35 cellular contexts compared by ENCODE assay signal in genomic region chr2:41576423-41576822, GRCh38.
A peak's percentile ranks its signal among the peaks of the same experiment; 100 is the strongest.
DNase-seq lines count a peak whose midpoint lies in the region; ATAC-seq, FAIRE-seq and TF ChIP-seq lines count a peak whose summit lies in the region.
"Had no signal": no experiment of that assay in that cellular context is flagged by ENCODE, and none has a peak within 500 bp of the region (broad histone marks: within the 10 kb centered on the region; RNA-seq: fewer than 3 reads in every experiment).

No MANE protein-coding gene starts in this region.

- POLR2A ChIA-PET in A549 (lab: Yijun Ruan, JAX), result no interaction called here
- POLR2A ChIA-PET in SK-N-SH (lab: Yijun Ruan, JAX), result no interaction called here

- H2AFZ ChIP-seq in SK-N-SH (ENCODE audit: low read depth), result no peak overlapping the region

- no peaks in the 10 kb centered on the region for H3F3A ChIP-seq in SK-N-SH (replicated peaks; ENCODE audit: insufficient read depth)

- H3K4me1 ChIP-seq in A549 (no peaks in the 10 kb centered on the region), SK-N-SH (ENCODE audit: control insufficient read depth in 1 of 2, insufficient read depth in 2 of 2, low read depth in 1 of 2, low read length in 1 of 2) (peaks cover 0 to 2% of the 10 kb centered on the region in 2 experiments; a peak in 2 of 4 replicates), endodermal cell (ENCODE audit: control insufficient read depth, insufficient read depth, low read length) (no peaks in the 10 kb centered on the region)
- H3K4me1 ChIP-seq: BE2C, BLaER1, Caco-2 had no signal

- 3% methylated on average over 2 of the region's 2 CpGs for WGBS in A549 (ENCODE audit: missing lambda C conversion rate)
- under 1% methylated on average over 2 of the region's 2 CpGs for WGBS in SK-N-SH (ENCODE audit: low lambda C conversion rate)
- 71 to 90% methylated on average over 1 to 2 of the region's 2 CpGs for WGBS in endodermal cell (ENCODE audit: insufficient coverage in 1 of 2, insufficient read length in 1 of 2), 2 experiments

- no peaks in the 10 kb centered on the region for H3K79me2 ChIP-seq in SK-N-SH (ENCODE audit: insufficient read depth)

- no peaks in the 10 kb centered on the region for H4K20me1 ChIP-seq in SK-N-SH (ENCODE audit: insufficient read depth)
- H4K20me1 ChIP-seq: BLaER1; BLaER1 treated with 17β-estradiol and CSF1 and Interleukin-3, amounts not matched to agents 10 nM and 100 nM had no signal

- CTCF ChIA-PET in A549 (lab: Yijun Ruan, JAX) (no interaction called here), SK-N-SH (lab: Yijun Ruan, JAX) (interaction anchor here (1.0 kb wide), 1 partner anchor 46 kb away, joined by 3 read pairs; no protein-coding TSS in a partner anchor)

- no peak for DNase-seq in A549 (ENCODE audit: low read depth in 1 of 2, low spot score in 1 of 2)
- peak; percentile 39 for DNase-seq in SK-N-SH
- peak; percentile 5 for DNase-seq in amniotic epithelial cell (ENCODE audit: low read depth)
- no peak for DNase-seq in endodermal cell
- DNase-seq in activated CD4-positive, alpha-beta T cell treated with anti-CD3 and anti-CD28 coated beads, Interleukin-2, amount 50 U/mL, for 4 hours, result no peak
- DNase-seq in activated naive CD8-positive, alpha-beta T cell treated with anti-CD3 and anti-CD28 coated beads for 36 hours, result no peak
- DNase-seq: 8988T; ACHN; AML-193; BE2C; C1 segment of cervical spinal cord; Caco-2; Calu3; CD4-positive, alpha-beta memory T cell; CD4-positive, alpha-beta T cell; CD4-positive, CD25-positive, alpha-beta regulatory T cell; CD8-positive, alpha-beta memory T cell; CD8-positive, alpha-beta T cell; COR-L47; DMS 273 treated with DMSO at 0.1 percent for 48 hours; DMS153; DMS53; DMS79; DMS79 treated with DMSO at 0.1 percent for 48 hours; DND-41; EL had no signal

- H3K36me3 Mint-ChIP-seq in endodermal cell (ENCODE audit: low read depth), result no peaks in the 10 kb centered on the region
- no peaks in the 10 kb centered on the region for H3K36me3 Mint-ChIP-seq in activated naive CD8-positive, alpha-beta T cell treated with anti-CD3 and anti-CD28 coated beads for 36 hours
- H3K36me3 Mint-ChIP-seq: CD14-positive monocyte; CD4-positive, alpha-beta memory T cell; CD4-positive, CD25-positive, alpha-beta regulatory T cell; CD8-positive, alpha-beta memory T cell; CD8-positive, alpha-beta T cell had no signal

- H3K9ac ChIP-seq in SK-N-SH (no peak overlapping the region), endodermal cell (ENCODE audit: extremely low read depth, low read length, poor library complexity, severe bottlenecking) (no peak overlapping the region)
- H3K9ac ChIP-seq: BLaER1; BLaER1 treated with 17β-estradiol and CSF1 and Interleukin-3, amounts not matched to agents 10 nM and 100 nM had no signal

- ATAC-seq in A549, result no peak
- no peak for ATAC-seq in SK-N-SH treated with all-trans-retinoic acid at 6 μM for 48 hours
- ATAC-seq in GM21576 (IDR thresholded peaks at IDR 0.05; ENCODE audit: unreplicated experiment), result no peak
- ATAC-seq: CD8-positive, alpha-beta T cell had no signal

- H3K4me3 ChIP-seq in A549 (no peak overlapping the region), SK-N-SH (ENCODE audit: low read depth in 2 of 2, low read length in 1 of 2) (no peak overlapping the region), endodermal cell (ENCODE audit: low read length) (no peak overlapping the region)
- H3K4me3 ChIP-seq: BLaER1; BLaER1 treated with 17β-estradiol and CSF1 and Interleukin-3, amounts not matched to agents 10 nM and 100 nM had no signal

- H3K4me2 ChIP-seq in A549 (no peak overlapping the region), SK-N-SH (no peak overlapping the region)
- H3K4me2 ChIP-seq: BLaER1 had no signal

- H3K9me3 Mint-ChIP-seq in endodermal cell, result no peaks in the 10 kb centered on the region
- H3K9me3 Mint-ChIP-seq in activated naive CD8-positive, alpha-beta T cell treated with anti-CD3 and anti-CD28 coated beads for 36 hours, result no peaks in the 10 kb centered on the region
- H3K9me3 Mint-ChIP-seq: CD4-positive, alpha-beta T cell; CD8-positive, alpha-beta memory T cell; CD8-positive, alpha-beta T cell had no signal

- H3K4me1 Mint-ChIP-seq in endodermal cell, result no peaks in the 10 kb centered on the region
- H3K4me1 Mint-ChIP-seq in activated naive CD8-positive, alpha-beta T cell treated with anti-CD3 and anti-CD28 coated beads for 36 hours, result no peaks in the 10 kb centered on the region
- H3K4me1 Mint-ChIP-seq: B cell; CD14-positive monocyte; CD4-positive, alpha-beta memory T cell; CD4-positive, CD25-positive, alpha-beta regulatory T cell; CD8-positive, alpha-beta memory T cell had no signal

- H3K9me2 ChIP-seq in SK-N-SH, result no peaks in the 10 kb centered on the region

- H3K27ac Mint-ChIP-seq in endodermal cell, result no peak overlapping the region
- no peak overlapping the region for H3K27ac Mint-ChIP-seq in activated naive CD8-positive, alpha-beta T cell treated with anti-CD3 and anti-CD28 coated beads for 36 hours
- H3K27ac Mint-ChIP-seq: B cell; CD14-positive monocyte; CD4-positive, alpha-beta memory T cell; CD4-positive, alpha-beta T cell; CD4-positive, CD25-positive, alpha-beta regulatory T cell; CD8-positive, alpha-beta memory T cell; CD8-positive, alpha-beta T cell had no signal

- H3K9me3 ChIP-seq in A549 (no peaks in the 10 kb centered on the region), SK-N-SH (no peaks in the 10 kb centered on the region), endodermal cell (ENCODE audit: control insufficient read depth, low read length) (no peaks in the 10 kb centered on the region)
- H3K9me3 ChIP-seq: BE2C; BLaER1; BLaER1 treated with 17β-estradiol and CSF1 and Interleukin-3, amounts not matched to agents 10 nM and 100 nM; Caco-2 had no signal

- TF ChIP-seq EP300 in A549 (IDR thresholded peaks at IDR 0.05) (no peak), SK-N-SH (IDR thresholded peaks at IDR 0.05; ENCODE audit: borderline replicate concordance in 1 of 2, low read depth in 1 of 2, low read length in 1 of 2) (peak in 1 of 2 experiments; percentile 83; a peak in 2 of 4 replicates)

- FAIRE-seq in A549 (lab: Jason Lieb, UNC), result peak; percentile 23
- FAIRE-seq: A204.1 had no signal

- TF ChIP-seq CTCF in A549 (IDR thresholded peaks at IDR 0.05), result no peak
- TF ChIP-seq CTCF in SK-N-SH (IDR thresholded peaks at IDR 0.05), result no peak
- no peak for TF ChIP-seq CTCF in endodermal cell (conservative IDR thresholded peaks at IDR 0.05)

- no peaks in the 10 kb centered on the region for H3K27me3 ChIP-seq in SK-N-SH (ENCODE audit: insufficient read depth)
- H3K27me3 ChIP-seq in endodermal cell (ENCODE audit: control insufficient read depth, insufficient read depth, low read length, poor library complexity, severe bottlenecking), result no peaks in the 10 kb centered on the region
- H3K27me3 ChIP-seq: BLaER1; BLaER1 treated with 17β-estradiol and CSF1 and Interleukin-3, amounts not matched to agents 10 nM and 100 nM had no signal

- H3K36me3 ChIP-seq in SK-N-SH (replicated peaks in 1 of 2; ENCODE audit: control insufficient read depth in 1 of 2, insufficient read depth in 2 of 2, low read length in 1 of 2) (no peaks in the 10 kb centered on the region), endodermal cell (ENCODE audit: control insufficient read depth, insufficient read depth, low read length) (no peaks in the 10 kb centered on the region)
- H3K36me3 ChIP-seq: BE2C; BLaER1; BLaER1 treated with 17β-estradiol and CSF1 and Interleukin-3, amounts not matched to agents 10 nM and 100 nM had no signal

- no peak for TF ChIP-seq POLR2A in A549 (IDR thresholded peaks at IDR 0.05; ENCODE audit: low read length)

- H3K27ac ChIP-seq in A549, result no peak overlapping the region
- H3K27ac ChIP-seq in SK-N-SH (ENCODE audit: low read depth in 2 of 2, low read length in 1 of 2), result no peak overlapping the region
- no peak overlapping the region for H3K27ac ChIP-seq in endodermal cell (ENCODE audit: low read depth, low read length)
- H3K27ac ChIP-seq: 22Rv1; BLaER1; BLaER1 treated with 17β-estradiol and CSF1 and Interleukin-3, amounts not matched to agents 10 nM and 100 nM; C4-2B had no signal

- H3K27me3 Mint-ChIP-seq in endodermal cell (ENCODE audit: insufficient read depth), result no peaks in the 10 kb centered on the region
- H3K27me3 Mint-ChIP-seq in activated naive CD8-positive, alpha-beta T cell treated with anti-CD3 and anti-CD28 coated beads for 36 hours, result peaks cover 3% of the 10 kb centered on the region
- H3K27me3 Mint-ChIP-seq: B cell; CD4-positive, alpha-beta memory T cell; CD4-positive, alpha-beta T cell; CD4-positive, CD25-positive, alpha-beta regulatory T cell had no signal

- no peak overlapping the region for H3K4me3 Mint-ChIP-seq in endodermal cell
- no peak overlapping the region for H3K4me3 Mint-ChIP-seq in activated naive CD8-positive, alpha-beta T cell treated with anti-CD3 and anti-CD28 coated beads for 36 hours
- H3K4me3 Mint-ChIP-seq: B cell; CD14-positive monocyte; CD4-positive, alpha-beta memory T cell; CD4-positive, alpha-beta T cell; CD4-positive, CD25-positive, alpha-beta regulatory T cell; CD8-positive, alpha-beta memory T cell; CD8-positive, alpha-beta T cell had no signal

- TF ChIP-seq RAD21 in A549 (conservative IDR thresholded peaks at IDR 0.05 in 1 of 2, IDR thresholded peaks at IDR 0.05 in 1 of 2) (no peak), SK-N-SH (IDR thresholded peaks at IDR 0.05; ENCODE audit: low read length) (no peak)

TF ChIP-seq in A549, 52 proteins besides CTCF, POLR2A, EP300 and RAD21 (continues in another document):
- no peak for TF ChIP-seq HES2 (IDR thresholded peaks at IDR 0.05)
- no peak for TF ChIP-seq CBX8 (IDR thresholded peaks at IDR 0.05)
- no peak for TF ChIP-seq FOSL2 (IDR thresholded peaks at IDR 0.05)
- no peak for TF ChIP-seq FOSL2 (CRISPR knock-in tag; IDR thresholded peaks at IDR 0.05)
- no peak for TF ChIP-seq EHF (CRISPR knock-in tag; IDR thresholded peaks at IDR 0.05)

TF ChIP-seq in SK-N-SH, 30 proteins besides CTCF, POLR2A, EP300 and RAD21 (continues in another document):
- no peak for TF ChIP-seq CHD2 (IDR thresholded peaks at IDR 0.05; ENCODE audit: low read length, partially characterized antibody)
- TF ChIP-seq USF2 (IDR thresholded peaks at IDR 0.05; ENCODE audit: borderline replicate concordance, low read depth, low read length), result no peak

Comparison
In these comparisons a context has a peak if more than half of its experiments do, and no peak if none do; other contexts are left out.
1. DNase-seq: peak in SK-N-SH (single experiment) and amniotic epithelial cell (single experiment); none in A549 (0 of 2), endodermal cell (single experiment), activated CD4-positive, alpha-beta T cell treated with anti-CD3 and anti-CD28 coated beads, Interleukin-2, amount 50 U/mL, for 4 hours (0 of 2) and activated naive CD8-positive, alpha-beta T cell treated with anti-CD3 and anti-CD28 coated beads for 36 hours (single experiment).
2. Of the 12 proteins assayed by ChIP-seq in both A549 and SK-N-SH: peak only in A549: none; only in SK-N-SH: RCOR1; in both: none; in neither: 10; mixed calls (peak in some experiments, not most) for 1.